ENCODE assay signal across 15 cellular contexts in the genomic region with DNA sequence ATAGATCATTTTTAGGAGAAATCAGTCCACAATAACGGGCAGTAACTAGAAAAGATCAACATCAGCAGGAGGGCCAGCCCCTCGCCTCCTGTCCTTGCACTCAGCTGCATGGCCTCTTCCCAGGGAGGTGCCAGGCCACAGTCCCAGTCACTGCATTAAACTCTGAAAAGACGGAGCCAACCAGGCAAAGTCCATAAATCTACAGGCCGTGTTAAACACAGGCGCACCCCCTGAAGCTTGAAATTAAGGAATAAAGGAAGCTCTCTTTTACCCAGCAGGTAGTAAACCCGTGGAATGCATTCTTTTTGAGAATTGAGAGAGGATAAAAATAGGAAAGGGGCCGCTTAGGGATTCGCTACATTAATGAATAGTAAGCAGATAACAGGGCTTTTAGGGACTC. TPM values are rescaled to one million over a fixed set of nuclear protein-coding genes. Genes with fewer than 3 reads are reported as not detected.
DNase-seq lines count a peak whose midpoint lies in the region; ATAC-seq and TF ChIP-seq lines count a peak whose summit lies in the region.
"Had no signal": no experiment of that assay in that cellular context is flagged by ENCODE, and none has a peak within 500 bp of the region (broad histone marks: within the 10 kb centered on the region; RNA-seq: fewer than 3 reads in every experiment).

No MANE protein-coding gene starts in this region.

- no peak overlapping the region for H2AFZ ChIP-seq in mesenchymal stem cell (ENCODE audit: low read depth, low read length)

- no peak for ATAC-seq in stimulated activated naive B cell treated with anti-CD40 and anti-IgM and Interleukin-4, amounts not matched to agents 10 μg/mL and 1 μg/mL and 100 μg/mL, for 72 hours (replicated peaks)
- ATAC-seq in HG03378 (IDR thresholded peaks at IDR 0.05; ENCODE audit: unreplicated experiment), result no peak
- ATAC-seq: GM12878, mucosa of descending colon, T-cell had no signal

- peak overlapping the region; percentile 11 for H3K27ac ChIP-seq in mesenchymal stem cell (ENCODE audit: low read length, poor library complexity, severe bottlenecking)

- H3K79me1 ChIP-seq in mesenchymal stem cell (replicated peaks; ENCODE audit: low read length, poor library complexity, severe bottlenecking), result peaks cover 15% of the 10 kb centered on the region

- peak overlapping the region; percentile 60 to 95 (median 80) for H3K27ac Mint-ChIP-seq in brain
- peak overlapping the region; percentile 39 for H3K27ac Mint-ChIP-seq in stimulated activated naive B cell treated with anti-CD40 and anti-IgM and Interleukin-4, amounts not matched to agents 10 μg/mL and 1 μg/mL and 100 μg/mL, for 72 hours
- H3K27ac Mint-ChIP-seq: CD14-positive monocyte, T-cell had no signal

- no peak overlapping the region for H2BK15ac ChIP-seq in mesenchymal stem cell (ENCODE audit: low read depth, poor library complexity, severe bottlenecking)

- H2BK5ac ChIP-seq in mesenchymal stem cell (ENCODE audit: low read depth, low read length, poor library complexity, severe bottlenecking), result no peak overlapping the region

- H3K36me3 ChIP-seq in mesenchymal stem cell (ENCODE audit: control insufficient read depth in 1 of 2, insufficient read depth in 2 of 2, low read depth in 1 of 2, low read length in 2 of 2), result peaks cover 11 to 56% of the 10 kb centered on the region in 2 experiments

- DNase-seq in NCI-H2081 (lab: John Stamatoyannopoulos, UW) (peak; percentile 45 to 49), mesenchymal stem cell (no peak), NCI-H524 treated with DMSO at 0.1 percent for 48 hours (lab: John Stamatoyannopoulos, UW) (no peak)
- no peak for DNase-seq in stimulated activated naive B cell treated with anti-CD40 and anti-IgM and Interleukin-4, amounts not matched to agents 10 μg/mL and 1 μg/mL and 100 μg/mL, for 72 hours
- no peak for DNase-seq in activated CD8-positive, alpha-beta memory T cell treated with anti-CD3 and anti-CD28 coated beads, Interleukin-2, amount 50 U/mL, for 48 hours
- DNase-seq: activated CD4-positive, CD25-positive, alpha-beta regulatory T cell treated with anti-CD3 and anti-CD28 coated beads, Interleukin-2, amount 50 U/mL, for 72 hours; activated T-cell treated with anti-CD3 and anti-CD28 coated beads for 4 hours; mucosa of descending colon; NCI-H146; NCI-H524; T-cell had no signal

- H4K8ac ChIP-seq in mesenchymal stem cell (ENCODE audit: low read length), result no peak overlapping the region

- no peak overlapping the region for H3K9ac ChIP-seq in mesenchymal stem cell (ENCODE audit: low read length)

- H3K18ac ChIP-seq in mesenchymal stem cell (ENCODE audit: low read depth in 1 of 2, low read length in 2 of 2), result no peak overlapping the region

- no peaks in the 10 kb centered on the region for H3K27me3 Mint-ChIP-seq in brain
- no peaks in the 10 kb centered on the region for H3K27me3 Mint-ChIP-seq in stimulated activated naive B cell treated with anti-CD40 and anti-IgM and Interleukin-4, amounts not matched to agents 10 μg/mL and 1 μg/mL and 100 μg/mL, for 72 hours
- H3K27me3 Mint-ChIP-seq: T-cell had no signal

- H3K14ac ChIP-seq in mesenchymal stem cell (ENCODE audit: low read length in 2 of 2), result no peak overlapping the region

- WGBS in mesenchymal stem cell, result 38% methylated on average over 8 of the region's 8 CpGs

- peak overlapping the region; percentile 48 to 61 (median 59) for H3K4me3 Mint-ChIP-seq in brain
- H3K4me3 Mint-ChIP-seq in stimulated activated naive B cell treated with anti-CD40 and anti-IgM and Interleukin-4, amounts not matched to agents 10 μg/mL and 1 μg/mL and 100 μg/mL, for 72 hours, result no peak overlapping the region
- H3K4me3 Mint-ChIP-seq: CD14-positive monocyte, T-cell had no signal

- H3K4ac ChIP-seq in mesenchymal stem cell (ENCODE audit: low read depth in 1 of 2, low read length in 2 of 2), result no peak overlapping the region

- H2BK12ac ChIP-seq in mesenchymal stem cell (ENCODE audit: low read length in 2 of 2), result peak overlapping the region in 1 of 2 experiments; percentile 28

- H4K91ac ChIP-seq in mesenchymal stem cell (ENCODE audit: low read length), result no peak overlapping the region

- H3K4me1 ChIP-seq in mesenchymal stem cell (ENCODE audit: control insufficient read depth, insufficient read depth, low read depth, low read length), result peaks cover 36% of the 10 kb centered on the region

- H3K4me1 Mint-ChIP-seq in brain, result peaks cover 56% of the 10 kb centered on the region
- H3K4me1 Mint-ChIP-seq in stimulated activated naive B cell treated with anti-CD40 and anti-IgM and Interleukin-4, amounts not matched to agents 10 μg/mL and 1 μg/mL and 100 μg/mL, for 72 hours, result peaks cover 10 to 15% of the 10 kb centered on the region in 2 donors

- H3K36me3 Mint-ChIP-seq in brain, result peaks cover 16% of the 10 kb centered on the region
- H3K36me3 Mint-ChIP-seq in stimulated activated naive B cell treated with anti-CD40 and anti-IgM and Interleukin-4, amounts not matched to agents 10 μg/mL and 1 μg/mL and 100 μg/mL, for 72 hours, result peaks cover 11 to 26% of the 10 kb centered on the region in 2 donors

- H3K4me3 ChIP-seq in mesenchymal stem cell (ENCODE audit: insufficient read depth in 1 of 2, low read depth in 1 of 2, low read length in 2 of 2), result no peak overlapping the region
- H3K4me3 ChIP-seq: GM12878, mucosa of descending colon had no signal

- no peaks in the 10 kb centered on the region for H3K9me3 ChIP-seq in mesenchymal stem cell (ENCODE audit: control insufficient read depth, low read length)
- H3K9me3 ChIP-seq: mucosa of descending colon had no signal

- no peak for TF ChIP-seq CTCF in brain (conservative IDR thresholded peaks at IDR 0.05)

- no peak overlapping the region for H2AK5ac ChIP-seq in mesenchymal stem cell (ENCODE audit: low read length, severe bottlenecking)

- H3K4me2 ChIP-seq in mesenchymal stem cell (ENCODE audit: low read length, poor library complexity, severe bottlenecking), result peak overlapping the region; percentile 0

- H3K9me3 Mint-ChIP-seq in brain, result no peaks in the 10 kb centered on the region
- H3K9me3 Mint-ChIP-seq in stimulated activated naive B cell treated with anti-CD40 and anti-IgM and Interleukin-4, amounts not matched to agents 10 μg/mL and 1 μg/mL and 100 μg/mL, for 72 hours, result no peaks in the 10 kb centered on the region
- H3K9me3 Mint-ChIP-seq: T-cell had no signal

- no peak overlapping the region for H3K23ac ChIP-seq in mesenchymal stem cell (ENCODE audit: low read length in 2 of 2)

- no peak overlapping the region for H2BK120ac ChIP-seq in mesenchymal stem cell (ENCODE audit: low read depth, low read length)

- no peaks in the 10 kb centered on the region for H3K27me3 ChIP-seq in mesenchymal stem cell (ENCODE audit: control insufficient read depth in 1 of 2, insufficient read depth in 1 of 2, low read length in 2 of 2)

RNA-seq across cellular contexts. Expression of gene H6PD, which starts 18.4 kb away (rescaled TPM):
- 6.4 TPM for polyA plus RNA-seq in brain (ENCODE audit: insufficient read depth, low read depth, low replicate concordance)
- 30.1 TPM for polyA plus RNA-seq in mesenchymal stem cell (2013, experiment 1 of 2)
- 29.4 TPM for polyA plus RNA-seq in mesenchymal stem cell (2013, experiment 2 of 2)

RNA-seq across cellular contexts. Expression of gene SPSB1, which starts 39.7 kb away (rescaled TPM):
- polyA plus RNA-seq in brain (ENCODE audit: insufficient read depth, low read depth, low replicate concordance), result 10.1 TPM
- 34.8 TPM for polyA plus RNA-seq in mesenchymal stem cell (2013, experiment 1 of 2)
- polyA plus RNA-seq in mesenchymal stem cell (2013, experiment 2 of 2), result 35.0 TPM

Comparison
In these comparisons a context has a peak if more than half of its experiments do, and no peak if none do; other contexts are left out.
1. DNase-seq: peak in NCI-H2081 (2 of 2); none in mesenchymal stem cell (single experiment), stimulated activated naive B cell treated with anti-CD40 and anti-IgM and Interleukin-4, amounts not matched to agents 10 μg/mL and 1 μg/mL and 100 μg/mL, for 72 hours (single experiment), NCI-H524 treated with DMSO at 0.1 percent for 48 hours (single experiment) and activated CD8-positive, alpha-beta memory T cell treated with anti-CD3 and anti-CD28 coated beads, Interleukin-2, amount 50 U/mL, for 48 hours (single experiment).
2. H3K4me3 Mint-ChIP-seq: peak in brain (5 of 5); none in stimulated activated naive B cell treated with anti-CD40 and anti-IgM and Interleukin-4, amounts not matched to agents 10 μg/mL and 1 μg/mL and 100 μg/mL, for 72 hours (0 of 2).